In the genomic region with DNA sequence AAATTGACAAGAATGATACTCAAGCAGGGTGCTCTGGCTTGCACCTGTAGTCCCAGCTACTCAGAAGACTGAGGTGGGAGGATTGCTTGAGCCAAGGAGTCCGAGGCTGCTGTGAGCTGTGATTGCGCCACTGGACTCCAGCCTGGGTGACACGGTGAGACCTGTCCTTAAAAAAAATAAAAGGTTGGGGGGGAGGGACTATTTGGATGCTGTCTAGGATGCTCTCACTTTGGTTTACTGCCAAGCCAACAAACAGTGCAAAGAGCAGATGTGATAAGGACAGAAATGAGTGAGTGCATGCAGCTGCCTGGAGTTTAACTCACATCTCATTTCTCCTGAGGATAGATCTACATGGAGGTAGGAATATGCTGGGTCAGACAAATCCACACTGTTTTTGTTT, we compare ENCODE assay signal across 1 cellular context.
A peak's percentile ranks its signal among the peaks of the same experiment; 100 is the strongest.
TF ChIP-seq lines count a peak whose summit lies in the region.

No MANE protein-coding gene starts in this region.

TF ChIP-seq in liver, 16 proteins besides CTCF, POLR2A, EP300 and RAD21 (continued from another document):
- TF ChIP-seq ZBTB33 (IDR thresholded peaks at IDR 0.05) (peak; percentile 63), TAF1 (conservative IDR thresholded peaks at IDR 0.05) (no peak)
